Comparison of ENCODE assay signal across 24 cellular contexts in the genomic region with DNA sequence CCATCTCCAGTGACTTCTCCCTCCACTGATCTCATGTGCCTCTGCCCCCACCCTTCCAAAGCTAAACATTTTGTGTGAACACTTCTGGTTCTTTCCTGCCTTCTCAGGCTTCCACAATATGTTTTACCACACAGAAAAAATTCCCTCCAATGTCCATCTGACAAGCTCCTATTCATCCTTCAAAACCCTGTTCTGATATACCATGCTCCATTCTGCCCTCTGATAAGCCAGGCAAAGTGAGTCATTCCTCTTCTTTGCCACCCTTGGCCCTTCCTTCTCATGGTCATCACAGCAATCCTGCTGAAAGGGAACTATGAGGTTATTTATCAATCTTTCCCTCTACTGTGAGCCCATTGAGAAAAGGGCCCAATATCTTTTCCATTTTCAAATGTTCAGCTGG.
"Had no signal": no experiment of that assay in that cellular context is flagged by ENCODE, and none has a peak within 500 bp of the region (broad histone marks: within the 10 kb centered on the region; RNA-seq: fewer than 3 reads in every experiment).

No MANE protein-coding gene starts in this region.

- H3K9me3 ChIP-seq: gastrocnemius medialis, lower lobe of right lung, mucosa of descending colon had no signal

- DNase-seq: dermis blood vessel endothelial cell; dorsolateral prefrontal cortex; effector CD4-positive, alpha-beta T cell; effector memory CD4-positive, alpha-beta T cell; esophagus squamous epithelium; foreskin fibroblast; foreskin melanocyte; gastrocnemius medialis; glutamatergic neuron; head of caudate nucleus; heart right ventricle; hippocampal formation; left cardiac atrium; left lung; left ventricle myocardium superior; lower lobe of right lung; mesenchymal stem cell; mucosa of descending colon; naive B cell had no signal

- H3K27ac ChIP-seq: coronary artery, dorsolateral prefrontal cortex, esophagus squamous epithelium, gastrocnemius medialis, heart right ventricle, left lung, lower lobe of right lung had no signal

- H3K36me3 ChIP-seq: esophagus squamous epithelium, gastrocnemius medialis, heart right ventricle, left lung, lower lobe of right lung had no signal

- H3K4me1 ChIP-seq: esophagus squamous epithelium, gastrocnemius medialis, lower lobe of right lung had no signal

- H3K4me3 ChIP-seq: coronary artery, dorsolateral prefrontal cortex, esophagus squamous epithelium, gastrocnemius medialis, heart right ventricle, left lung, lower lobe of right lung, mucosa of descending colon had no signal

- FAIRE-seq: colon, endothelial cell of umbilical vein, islet of Langerhans, keratinocyte had no signal

- ATAC-seq: gastrocnemius medialis, heart right ventricle, left cardiac atrium, left lung, left ventricle myocardium superior, lower lobe of right lung, mucosa of descending colon had no signal
